Comparison of ENCODE assay signal across 9 cellular contexts in genomic region chr9:94867842-94868312, GRCh38.
DNase-seq lines count a peak whose midpoint lies in the region; ATAC-seq and TF ChIP-seq lines count a peak whose summit lies in the region.
"Had no signal": no experiment of that assay in that cellular context is flagged by ENCODE, and none has a peak within 500 bp of the region (broad histone marks: within the 10 kb centered on the region; RNA-seq: fewer than 3 reads in every experiment).

No MANE protein-coding gene starts in this region.

- in situ Hi-C loops in ACHN (cut with HindIII; ENCODE audit: low pct_ligation_motif_present, low pct_unique_long_range_greater_than_20kb, low sequenced_read_pairs), result no loop called here

- H3K27me3 ChIP-seq in MG63, result no peaks in the 10 kb centered on the region
- no peaks in the 10 kb centered on the region for H3K27me3 ChIP-seq in mucosa of stomach (ENCODE audit: control insufficient read depth, insufficient read depth, low read length)

- H3K9ac ChIP-seq in mucosa of stomach (ENCODE audit: low read length), result peak overlapping the region; percentile 63

- H3K4me3 ChIP-seq in MG63 (no peak overlapping the region), coronary artery (peak overlapping the region; percentile 43), mucosa of stomach (ENCODE audit: low read length) (no peak overlapping the region)

- peak overlapping the region; percentile 69 to 86 for H3K27ac ChIP-seq in coronary artery

- peaks cover 56% of the 10 kb centered on the region for H3K4me1 ChIP-seq in mucosa of stomach (ENCODE audit: control insufficient read depth, insufficient read depth, low read length)

- no peaks in the 10 kb centered on the region for H3K36me3 ChIP-seq in MG63
- H3K36me3 ChIP-seq in mucosa of stomach (ENCODE audit: control insufficient read depth, insufficient read depth, low read length), result no peaks in the 10 kb centered on the region

- no peak for TF ChIP-seq CTCF in coronary artery (IDR thresholded peaks at IDR 0.05)

- H3K9me3 ChIP-seq in MG63 (no peaks in the 10 kb centered on the region), mucosa of stomach (ENCODE audit: control insufficient read depth, low read length) (no peaks in the 10 kb centered on the region)

- DNase-seq in ACHN (peak; percentile 70), MG63 (peak; percentile 85), coronary artery (ENCODE audit: low spot score) (no peak), NCI-H1436 treated with DMSO at 0.1 percent for 48 hours (lab: John Stamatoyannopoulos, UW) (no peak), germinal center (ENCODE audit: low spot score) (no peak)
- DNase-seq in NK-92 treated with Interleukin-12 subunit alpha and Interleukin-12 subunit beta, amount 100 ng/mL, for 24 hours (lab: John Stamatoyannopoulos, UW), result no peak
- DNase-seq: naive thymus-derived CD8-positive, alpha-beta T cell had no signal

- ATAC-seq in HG02571 (IDR thresholded peaks at IDR 0.05; ENCODE audit: unreplicated experiment), result no peak
- ATAC-seq: naive thymus-derived CD8-positive, alpha-beta T cell had no signal

Comparison
In these comparisons a context has a peak if more than half of its experiments do, and no peak if none do; other contexts are left out.
1. DNase-seq: peak in ACHN (single experiment) and MG63 (single experiment); none in coronary artery (single experiment), NCI-H1436 treated with DMSO at 0.1 percent for 48 hours (single experiment), NK-92 treated with Interleukin-12 subunit alpha and Interleukin-12 subunit beta, amount 100 ng/mL, for 24 hours (single experiment) and germinal center (single experiment).